In the genomic region with DNA sequence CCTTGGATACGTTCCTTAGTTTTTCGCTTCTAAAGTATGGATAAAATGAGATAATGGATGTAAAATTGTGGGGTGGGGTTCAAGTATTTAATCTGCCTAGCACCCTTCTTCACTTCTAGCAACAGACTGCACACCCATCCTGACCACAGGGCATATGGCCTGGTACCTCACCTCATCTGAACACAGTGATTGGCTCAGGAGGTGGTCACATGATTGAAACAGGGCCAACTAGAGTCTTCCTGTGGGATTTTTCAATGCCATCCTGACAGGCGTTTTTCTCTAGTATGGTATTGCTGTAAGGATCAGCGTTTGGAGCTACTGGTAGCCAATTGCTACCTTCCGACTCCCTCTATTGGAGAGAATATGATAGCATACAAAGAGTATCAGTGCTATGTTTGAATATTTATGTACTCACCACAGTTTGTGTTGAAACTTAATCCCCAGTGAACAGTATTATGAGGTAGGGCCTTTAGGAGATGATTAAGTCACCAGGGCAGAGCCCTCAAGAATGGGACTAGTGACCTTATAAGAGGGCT, we compare ENCODE assay signal across 1 cellular context.
TF ChIP-seq lines count a peak whose summit lies in the region.

No MANE protein-coding gene starts in this region.

TF ChIP-seq in SK-N-SH, 30 proteins besides CTCF, POLR2A, EP300 and RAD21 (continued from another document):
- TF ChIP-seq MXI1 (IDR thresholded peaks at IDR 0.05; ENCODE audit: low read depth, low read length) = no peak
- TF ChIP-seq, protein P1, sequence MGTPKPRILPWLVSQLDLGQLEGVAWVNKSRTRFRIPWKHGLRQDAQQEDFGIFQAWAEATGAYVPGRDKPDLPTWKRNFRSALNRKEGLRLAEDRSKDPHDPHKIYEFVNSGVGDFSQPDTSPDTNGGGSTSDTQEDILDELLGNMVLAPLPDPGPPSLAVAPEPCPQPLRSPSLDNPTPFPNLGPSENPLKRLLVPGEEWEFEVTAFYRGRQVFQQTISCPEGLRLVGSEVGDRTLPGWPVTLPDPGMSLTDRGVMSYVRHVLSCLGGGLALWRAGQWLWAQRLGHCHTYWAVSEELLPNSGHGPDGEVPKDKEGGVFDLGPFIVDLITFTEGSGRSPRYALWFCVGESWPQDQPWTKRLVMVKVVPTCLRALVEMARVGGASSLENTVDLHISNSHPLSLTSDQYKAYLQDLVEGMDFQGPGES (IDR thresholded peaks at IDR 0.05; ENCODE audit: low read depth, low read length) = no peak
- TF ChIP-seq, protein P2, sequence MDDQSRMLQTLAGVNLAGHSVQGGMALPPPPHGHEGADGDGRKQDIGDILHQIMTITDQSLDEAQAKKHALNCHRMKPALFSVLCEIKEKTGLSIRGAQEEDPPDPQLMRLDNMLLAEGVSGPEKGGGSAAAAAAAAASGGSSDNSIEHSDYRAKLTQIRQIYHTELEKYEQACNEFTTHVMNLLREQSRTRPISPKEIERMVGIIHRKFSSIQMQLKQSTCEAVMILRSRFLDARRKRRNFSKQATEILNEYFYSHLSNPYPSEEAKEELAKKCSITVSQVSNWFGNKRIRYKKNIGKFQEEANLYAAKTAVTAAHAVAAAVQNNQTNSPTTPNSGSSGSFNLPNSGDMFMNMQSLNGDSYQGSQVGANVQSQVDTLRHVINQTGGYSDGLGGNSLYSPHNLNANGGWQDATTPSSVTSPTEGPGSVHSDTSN (IDR thresholded peaks at IDR 0.05) = no peak
- TF ChIP-seq JUND (IDR thresholded peaks at IDR 0.05) = no peak
- TF ChIP-seq SMC3 (IDR thresholded peaks at IDR 0.05; ENCODE audit: low read depth, low read length) = no peak
- no peak for TF ChIP-seq RCOR1 (IDR thresholded peaks at IDR 0.05; ENCODE audit: low read length)
- TF ChIP-seq, protein P3, sequence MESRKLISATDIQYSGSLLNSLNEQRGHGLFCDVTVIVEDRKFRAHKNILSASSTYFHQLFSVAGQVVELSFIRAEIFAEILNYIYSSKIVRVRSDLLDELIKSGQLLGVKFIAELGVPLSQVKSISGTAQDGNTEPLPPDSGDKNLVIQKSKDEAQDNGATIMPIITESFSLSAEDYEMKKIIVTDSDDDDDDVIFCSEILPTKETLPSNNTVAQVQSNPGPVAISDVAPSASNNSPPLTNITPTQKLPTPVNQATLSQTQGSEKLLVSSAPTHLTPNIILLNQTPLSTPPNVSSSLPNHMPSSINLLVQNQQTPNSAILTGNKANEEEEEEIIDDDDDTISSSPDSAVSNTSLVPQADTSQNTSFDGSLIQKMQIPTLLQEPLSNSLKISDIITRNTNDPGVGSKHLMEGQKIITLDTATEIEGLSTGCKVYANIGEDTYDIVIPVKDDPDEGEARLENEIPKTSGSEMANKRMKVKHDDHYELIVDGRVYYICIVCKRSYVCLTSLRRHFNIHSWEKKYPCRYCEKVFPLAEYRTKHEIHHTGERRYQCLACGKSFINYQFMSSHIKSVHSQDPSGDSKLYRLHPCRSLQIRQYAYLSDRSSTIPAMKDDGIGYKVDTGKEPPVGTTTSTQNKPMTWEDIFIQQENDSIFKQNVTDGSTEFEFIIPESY (IDR thresholded peaks at IDR 0.05; ENCODE audit: borderline replicate concordance, low read depth) = no peak
- TF ChIP-seq, protein P4, sequence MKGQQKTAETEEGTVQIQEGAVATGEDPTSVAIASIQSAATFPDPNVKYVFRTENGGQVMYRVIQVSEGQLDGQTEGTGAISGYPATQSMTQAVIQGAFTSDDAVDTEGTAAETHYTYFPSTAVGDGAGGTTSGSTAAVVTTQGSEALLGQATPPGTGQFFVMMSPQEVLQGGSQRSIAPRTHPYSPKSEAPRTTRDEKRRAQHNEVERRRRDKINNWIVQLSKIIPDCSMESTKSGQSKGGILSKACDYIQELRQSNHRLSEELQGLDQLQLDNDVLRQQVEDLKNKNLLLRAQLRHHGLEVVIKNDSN (IDR thresholded peaks at IDR 0.05; ENCODE audit: borderline replicate concordance, low read depth) = no peak
- TF ChIP-seq POLR2AphosphoS5 (IDR thresholded peaks at IDR 0.05; ENCODE audit: low read depth, low read length) = no peak
- no peak for TF ChIP-seq NRF1 (IDR thresholded peaks at IDR 0.05; ENCODE audit: low read depth, low read length)
- no peak for TF ChIP-seq ELF1 (IDR thresholded peaks at IDR 0.05)
- TF ChIP-seq TAF1 (IDR thresholded peaks at IDR 0.05; ENCODE audit: borderline replicate concordance, low read depth, low read length) = no peak
- TF ChIP-seq, protein P5, sequence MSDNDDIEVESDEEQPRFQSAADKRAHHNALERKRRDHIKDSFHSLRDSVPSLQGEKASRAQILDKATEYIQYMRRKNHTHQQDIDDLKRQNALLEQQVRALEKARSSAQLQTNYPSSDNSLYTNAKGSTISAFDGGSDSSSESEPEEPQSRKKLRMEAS (IDR thresholded peaks at IDR 0.05; ENCODE audit: low read depth) = no peak
- TF ChIP-seq, protein P6, sequence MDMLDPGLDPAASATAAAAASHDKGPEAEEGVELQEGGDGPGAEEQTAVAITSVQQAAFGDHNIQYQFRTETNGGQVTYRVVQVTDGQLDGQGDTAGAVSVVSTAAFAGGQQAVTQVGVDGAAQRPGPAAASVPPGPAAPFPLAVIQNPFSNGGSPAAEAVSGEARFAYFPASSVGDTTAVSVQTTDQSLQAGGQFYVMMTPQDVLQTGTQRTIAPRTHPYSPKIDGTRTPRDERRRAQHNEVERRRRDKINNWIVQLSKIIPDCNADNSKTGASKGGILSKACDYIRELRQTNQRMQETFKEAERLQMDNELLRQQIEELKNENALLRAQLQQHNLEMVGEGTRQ (IDR thresholded peaks at IDR 0.05; ENCODE audit: borderline replicate concordance, low read depth, low read length) = no peak
- no peak for TF ChIP-seq YY1 (IDR thresholded peaks at IDR 0.05; ENCODE audit: low read depth)
- no peak for TF ChIP-seq SIN3A (IDR thresholded peaks at IDR 0.05; ENCODE audit: borderline replicate concordance, low read depth, low read length)
- TF ChIP-seq MEF2A (IDR thresholded peaks at IDR 0.05; ENCODE audit: borderline replicate concordance, low read depth) = no peak
